Comparison of ENCODE assay signal across 8 cellular contexts in the genomic region with DNA sequence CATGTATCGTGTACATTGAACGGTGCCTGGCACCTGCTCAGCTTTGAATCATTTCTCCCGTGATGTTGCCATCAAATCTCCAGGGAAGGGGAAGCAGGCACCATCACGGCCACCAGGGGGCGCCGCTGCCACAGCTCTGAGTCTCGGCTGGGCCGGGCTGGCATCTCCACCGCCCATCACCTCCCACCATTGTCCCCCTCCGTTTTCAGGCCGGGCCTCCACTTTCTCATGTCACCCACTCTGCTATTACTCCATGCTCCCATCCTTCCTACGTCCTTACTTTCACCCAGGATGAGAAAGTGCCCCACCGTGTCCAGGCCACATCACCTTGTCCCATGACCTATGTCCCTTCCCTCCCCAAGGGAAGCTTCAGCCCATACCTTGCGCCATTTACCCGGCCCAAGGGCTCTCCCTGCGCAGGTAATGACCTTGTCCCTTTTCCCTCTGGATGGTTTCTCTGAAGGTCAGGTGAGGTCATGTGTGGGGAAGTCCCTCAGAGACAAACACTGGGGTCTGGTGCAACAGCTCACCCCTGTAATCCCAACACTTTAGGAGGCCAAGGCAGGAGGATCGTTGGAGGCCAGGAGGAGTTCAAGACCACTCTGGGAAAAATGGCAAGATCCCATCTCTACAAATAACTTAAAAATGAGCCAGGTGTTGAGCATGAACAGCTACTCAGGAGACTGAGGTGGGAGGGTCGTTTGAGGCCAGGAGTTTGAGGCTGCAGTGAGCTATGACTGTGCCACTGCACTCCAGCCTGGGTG. TPM values are rescaled to one million over a fixed set of nuclear protein-coding genes. Genes with fewer than 3 reads are reported as not detected.
DNase-seq lines count a peak whose midpoint lies in the region; ATAC-seq and TF ChIP-seq lines count a peak whose summit lies in the region.

No MANE protein-coding gene starts in this region.

- POLR2A ChIA-PET in WTC11 (lab: Charles Lee): interaction anchor here (0.7 to 0.8 kb wide), 2 partner anchors 90 to 100 kb away, joined by 3 read pairs; no protein-coding TSS in a partner anchor

- no peaks in the 10 kb centered on the region for H3K27me3 Mint-ChIP-seq in WTC11 (ENCODE audit: low read depth)

- CTCF ChIA-PET in WTC11 (lab: Charles Lee): interaction anchor here (0.5 to 7.0 kb wide), 45 partner anchors 8 to 1036 kb away, joined by 3 to 256 read pairs (median 4); a partner anchor contains a TSS

- ATAC-seq in HG03064 (IDR thresholded peaks at IDR 0.05; ENCODE audit: low read depth, unreplicated experiment) (peak; percentile 69), WTC11 (peak; percentile 93), GM19023 (IDR thresholded peaks at IDR 0.05; ENCODE audit: unreplicated experiment) (no peak)

- no peak overlapping the region for H3K4me3 Mint-ChIP-seq in WTC11

- H3K36me3 Mint-ChIP-seq in WTC11: no peaks in the 10 kb centered on the region

- no peak overlapping the region for H3K27ac Mint-ChIP-seq in WTC11

- no peaks in the 10 kb centered on the region for H3K9me3 Mint-ChIP-seq in WTC11

- H3K4me1 Mint-ChIP-seq in WTC11: no peaks in the 10 kb centered on the region

- peak; percentile 85 for DNase-seq in GM13976 (ENCODE audit: low spot score)
- peak; percentile 72 for DNase-seq in NCI-H2171 treated with DMSO at 0.1 percent for 48 hours (lab: John Stamatoyannopoulos, UW)
- peak; percentile 90 for DNase-seq in WTC11 (ENCODE audit: low spot score)
- peak; percentile 58 to 70 for DNase-seq in T47D (ENCODE audit: low read depth in 1 of 2, low spot score in 1 of 2)
- DNase-seq in islet precursor cell: peak; percentile 81
- peak; percentile 61 to 78 (median 73) for DNase-seq in stimulated activated CD4-positive, alpha-beta T cell treated with anti-CD3 and anti-CD28 coated beads, Interleukin-1b, Interleukin-23, amount 100 ng/mL, for 24 hours (ENCODE audit: low read depth in 4 of 4, low spot score in 1 of 4)

- TF ChIP-seq CTCF in GM13976 (IDR thresholded peaks at IDR 0.05; ENCODE audit: borderline replicate concordance, control extremely low read depth, extremely low read depth, insufficient read depth, missing control alignments) (peak; percentile 86), WTC11 (IDR thresholded peaks at IDR 0.05) (peak; percentile 97)

- in situ Hi-C loops in GM13976 (cut with MboI; ENCODE audit: low sequenced_read_pairs, unreplicated experiment): loop anchor here (10.0 kb wide), 1 partner anchor 133 kb away; no protein-coding TSS in a partner anchor
- in situ Hi-C loops in T47D (cut with HindIII; ENCODE audit: low pct_unique_long_range_greater_than_20kb, low sequenced_read_pairs): no loop called here

TF ChIP-seq in WTC11, 78 proteins besides CTCF, POLR2A, EP300 and RAD21 (continues in another document):
- TF ChIP-seq ATF1 (CRISPR knock-in tag; IDR thresholded peaks at IDR 0.05) (no peak), FOXJ3 (CRISPR knock-in tag; IDR thresholded peaks at IDR 0.05; ENCODE audit: borderline replicate concordance) (no peak), EMX1 (CRISPR knock-in tag; IDR thresholded peaks at IDR 0.05) (no peak), CREM (CRISPR knock-in tag; IDR thresholded peaks at IDR 0.05) (no peak)
- TF ChIP-seq, protein P1, sequence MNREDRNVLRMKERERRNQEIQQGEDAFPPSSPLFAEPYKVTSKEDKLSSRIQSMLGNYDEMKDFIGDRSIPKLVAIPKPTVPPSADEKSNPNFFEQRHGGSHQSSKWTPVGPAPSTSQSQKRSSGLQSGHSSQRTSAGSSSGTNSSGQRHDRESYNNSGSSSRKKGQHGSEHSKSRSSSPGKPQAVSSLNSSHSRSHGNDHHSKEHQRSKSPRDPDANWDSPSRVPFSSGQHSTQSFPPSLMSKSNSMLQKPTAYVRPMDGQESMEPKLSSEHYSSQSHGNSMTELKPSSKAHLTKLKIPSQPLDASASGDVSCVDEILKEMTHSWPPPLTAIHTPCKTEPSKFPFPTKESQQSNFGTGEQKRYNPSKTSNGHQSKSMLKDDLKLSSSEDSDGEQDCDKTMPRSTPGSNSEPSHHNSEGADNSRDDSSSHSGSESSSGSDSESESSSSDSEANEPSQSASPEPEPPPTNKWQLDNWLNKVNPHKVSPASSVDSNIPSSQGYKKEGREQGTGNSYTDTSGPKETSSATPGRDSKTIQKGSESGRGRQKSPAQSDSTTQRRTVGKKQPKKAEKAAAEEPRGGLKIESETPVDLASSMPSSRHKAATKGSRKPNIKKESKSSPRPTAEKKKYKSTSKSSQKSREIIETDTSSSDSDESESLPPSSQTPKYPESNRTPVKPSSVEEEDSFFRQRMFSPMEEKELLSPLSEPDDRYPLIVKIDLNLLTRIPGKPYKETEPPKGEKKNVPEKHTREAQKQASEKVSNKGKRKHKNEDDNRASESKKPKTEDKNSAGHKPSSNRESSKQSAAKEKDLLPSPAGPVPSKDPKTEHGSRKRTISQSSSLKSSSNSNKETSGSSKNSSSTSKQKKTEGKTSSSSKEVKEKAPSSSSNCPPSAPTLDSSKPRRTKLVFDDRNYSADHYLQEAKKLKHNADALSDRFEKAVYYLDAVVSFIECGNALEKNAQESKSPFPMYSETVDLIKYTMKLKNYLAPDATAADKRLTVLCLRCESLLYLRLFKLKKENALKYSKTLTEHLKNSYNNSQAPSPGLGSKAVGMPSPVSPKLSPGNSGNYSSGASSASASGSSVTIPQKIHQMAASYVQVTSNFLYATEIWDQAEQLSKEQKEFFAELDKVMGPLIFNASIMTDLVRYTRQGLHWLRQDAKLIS (CRISPR knock-in tag; IDR thresholded peaks at IDR 0.05; ENCODE audit: borderline replicate concordance): no peak
- TF ChIP-seq, protein P2, sequence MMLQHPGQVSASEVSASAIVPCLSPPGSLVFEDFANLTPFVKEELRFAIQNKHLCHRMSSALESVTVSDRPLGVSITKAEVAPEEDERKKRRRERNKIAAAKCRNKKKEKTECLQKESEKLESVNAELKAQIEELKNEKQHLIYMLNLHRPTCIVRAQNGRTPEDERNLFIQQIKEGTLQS (CRISPR knock-in tag; conservative IDR thresholded peaks at IDR 0.05): no peak
- TF ChIP-seq, protein P3, sequence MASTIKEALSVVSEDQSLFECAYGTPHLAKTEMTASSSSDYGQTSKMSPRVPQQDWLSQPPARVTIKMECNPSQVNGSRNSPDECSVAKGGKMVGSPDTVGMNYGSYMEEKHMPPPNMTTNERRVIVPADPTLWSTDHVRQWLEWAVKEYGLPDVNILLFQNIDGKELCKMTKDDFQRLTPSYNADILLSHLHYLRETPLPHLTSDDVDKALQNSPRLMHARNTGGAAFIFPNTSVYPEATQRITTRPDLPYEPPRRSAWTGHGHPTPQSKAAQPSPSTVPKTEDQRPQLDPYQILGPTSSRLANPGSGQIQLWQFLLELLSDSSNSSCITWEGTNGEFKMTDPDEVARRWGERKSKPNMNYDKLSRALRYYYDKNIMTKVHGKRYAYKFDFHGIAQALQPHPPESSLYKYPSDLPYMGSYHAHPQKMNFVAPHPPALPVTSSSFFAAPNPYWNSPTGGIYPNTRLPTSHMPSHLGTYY (CRISPR knock-in tag; IDR thresholded peaks at IDR 0.05): no peak
- TF ChIP-seq, protein P4, sequence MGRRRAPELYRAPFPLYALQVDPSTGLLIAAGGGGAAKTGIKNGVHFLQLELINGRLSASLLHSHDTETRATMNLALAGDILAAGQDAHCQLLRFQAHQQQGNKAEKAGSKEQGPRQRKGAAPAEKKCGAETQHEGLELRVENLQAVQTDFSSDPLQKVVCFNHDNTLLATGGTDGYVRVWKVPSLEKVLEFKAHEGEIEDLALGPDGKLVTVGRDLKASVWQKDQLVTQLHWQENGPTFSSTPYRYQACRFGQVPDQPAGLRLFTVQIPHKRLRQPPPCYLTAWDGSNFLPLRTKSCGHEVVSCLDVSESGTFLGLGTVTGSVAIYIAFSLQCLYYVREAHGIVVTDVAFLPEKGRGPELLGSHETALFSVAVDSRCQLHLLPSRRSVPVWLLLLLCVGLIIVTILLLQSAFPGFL (CRISPR knock-in tag; IDR thresholded peaks at IDR 0.05; ENCODE audit: borderline replicate concordance): no peak
- TF ChIP-seq, protein P5, sequence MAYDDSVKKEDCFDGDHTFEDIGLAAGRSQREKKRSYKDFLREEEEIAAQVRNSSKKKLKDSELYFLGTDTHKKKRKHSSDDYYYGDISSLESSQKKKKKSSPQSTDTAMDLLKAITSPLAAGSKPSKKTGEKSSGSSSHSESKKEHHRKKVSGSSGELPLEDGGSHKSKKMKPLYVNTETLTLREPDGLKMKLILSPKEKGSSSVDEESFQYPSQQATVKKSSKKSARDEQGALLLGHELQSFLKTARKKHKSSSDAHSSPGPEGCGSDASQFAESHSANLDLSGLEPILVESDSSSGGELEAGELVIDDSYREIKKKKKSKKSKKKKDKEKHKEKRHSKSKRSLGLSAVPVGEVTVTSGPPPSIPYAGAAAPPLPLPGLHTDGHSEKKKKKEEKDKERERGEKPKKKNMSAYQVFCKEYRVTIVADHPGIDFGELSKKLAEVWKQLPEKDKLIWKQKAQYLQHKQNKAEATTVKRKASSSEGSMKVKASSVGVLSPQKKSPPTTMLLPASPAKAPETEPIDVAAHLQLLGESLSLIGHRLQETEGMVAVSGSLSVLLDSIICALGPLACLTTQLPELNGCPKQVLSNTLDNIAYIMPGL (CRISPR knock-in tag; IDR thresholded peaks at IDR 0.05): no peak
- TF ChIP-seq, protein P6, sequence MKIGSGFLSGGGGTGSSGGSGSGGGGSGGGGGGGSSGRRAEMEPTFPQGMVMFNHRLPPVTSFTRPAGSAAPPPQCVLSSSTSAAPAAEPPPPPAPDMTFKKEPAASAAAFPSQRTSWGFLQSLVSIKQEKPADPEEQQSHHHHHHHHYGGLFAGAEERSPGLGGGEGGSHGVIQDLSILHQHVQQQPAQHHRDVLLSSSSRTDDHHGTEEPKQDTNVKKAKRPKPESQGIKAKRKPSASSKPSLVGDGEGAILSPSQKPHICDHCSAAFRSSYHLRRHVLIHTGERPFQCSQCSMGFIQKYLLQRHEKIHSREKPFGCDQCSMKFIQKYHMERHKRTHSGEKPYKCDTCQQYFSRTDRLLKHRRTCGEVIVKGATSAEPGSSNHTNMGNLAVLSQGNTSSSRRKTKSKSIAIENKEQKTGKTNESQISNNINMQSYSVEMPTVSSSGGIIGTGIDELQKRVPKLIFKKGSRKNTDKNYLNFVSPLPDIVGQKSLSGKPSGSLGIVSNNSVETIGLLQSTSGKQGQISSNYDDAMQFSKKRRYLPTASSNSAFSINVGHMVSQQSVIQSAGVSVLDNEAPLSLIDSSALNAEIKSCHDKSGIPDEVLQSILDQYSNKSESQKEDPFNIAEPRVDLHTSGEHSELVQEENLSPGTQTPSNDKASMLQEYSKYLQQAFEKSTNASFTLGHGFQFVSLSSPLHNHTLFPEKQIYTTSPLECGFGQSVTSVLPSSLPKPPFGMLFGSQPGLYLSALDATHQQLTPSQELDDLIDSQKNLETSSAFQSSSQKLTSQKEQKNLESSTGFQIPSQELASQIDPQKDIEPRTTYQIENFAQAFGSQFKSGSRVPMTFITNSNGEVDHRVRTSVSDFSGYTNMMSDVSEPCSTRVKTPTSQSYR (CRISPR knock-in tag; IDR thresholded peaks at IDR 0.05): no peak

RNA-seq across cellular contexts. Expression of a gene that starts 31.8 kb away (rescaled TPM):
- total RNA-seq in WTC11 (2021): not detected in 3 replicates
